In the genomic region with DNA sequence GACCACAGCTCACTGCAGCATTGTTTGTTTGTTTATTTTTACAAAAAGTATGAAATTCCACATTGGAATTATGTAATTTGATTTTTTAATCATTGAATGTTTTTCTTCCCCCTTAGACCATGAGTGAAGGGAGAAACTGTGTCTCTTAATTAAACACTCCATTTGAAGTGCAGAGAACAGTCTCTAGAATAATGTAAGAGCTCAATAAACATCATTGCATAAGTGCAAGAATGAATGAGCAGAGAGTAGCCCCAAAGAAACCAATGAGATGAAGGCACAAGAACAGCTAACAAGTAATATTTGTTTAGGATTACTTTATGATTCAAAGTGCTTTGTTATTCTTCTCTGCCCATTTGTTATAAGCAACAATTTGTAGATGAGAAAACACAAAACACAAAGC, we compare ENCODE assay signal across 32 cellular contexts.
"Had no signal": no experiment of that assay in that cellular context is flagged by ENCODE, and none has a peak within 500 bp of the region (broad histone marks: within the 10 kb centered on the region; RNA-seq: fewer than 3 reads in every experiment).

No MANE protein-coding gene starts in this region.

- H3K4me1 ChIP-seq: adrenal gland, ascending aorta, body of pancreas, breast epithelium had no signal

- ATAC-seq: activated naive CD4-positive, alpha-beta T cell treated with anti-CD3 and anti-CD28 coated beads, Interleukin-2, amount 50 U/mL, for 72 hours; activated naive CD8-positive, alpha-beta T cell treated with anti-CD3 and anti-CD28 coated beads, Interleukin-2, amount 50 U/mL, for 24 hours; activated T-cell treated with anti-CD3 and anti-CD28 coated beads, Interleukin-2, amount 50 U/mL, for 4 hours; activated T-cell treated with anti-CD3 and anti-CD28 coated beads, Interleukin-2, amount 50 U/mL, for 72 hours; activated T-helper 17 cell treated with anti-CD3 and anti-CD28 coated beads, Interleukin-2, amount 50 U/mL, for 72 hours; body of pancreas had no signal

- H3K27ac ChIP-seq: adrenal gland, ascending aorta, body of pancreas, brain microvascular endothelial cell, breast epithelium, cardiac muscle cell had no signal

- DNase-seq: activated effector memory CD4-positive, alpha-beta T cell treated with anti-CD3 and anti-CD28 coated beads, Interleukin-2, amount 50 U/mL, for 16 hours; activated effector memory CD4-positive, alpha-beta T cell treated with Interleukin-2 at 50 U/mL for 16 hours; activated gamma-delta T cell; activated gamma-delta T cell treated with Interleukin-2 at 50 U/mL for 16 hours; activated naive CD4-positive, alpha-beta T cell; activated naive CD4-positive, alpha-beta T cell treated with anti-CD3 and anti-CD28 coated beads for 36 hours; activated naive CD4-positive, alpha-beta T cell treated with anti-CD3 and anti-CD28 coated beads, Interleukin-2, amount 10 ng/mL, durations not matched to agents 7 days and 5 days; activated naive CD4-positive, alpha-beta T cell treated with anti-CD3 and anti-CD28 coated beads, Interleukin-2, amount 50 U/mL, for 16 hours; activated naive CD4-positive, alpha-beta T cell treated with Interleukin-2 at 50 U/mL for 16 hours; activated naive CD8-positive, alpha-beta T cell treated with anti-CD3 and anti-CD28 coated beads for 36 hours; activated naive CD8-positive, alpha-beta T cell treated with anti-CD3 and anti-CD28 coated beads, Interleukin-2, amount 10 ng/mL, durations not matched to agents 7 days and 5 days; activated naive CD8-positive, alpha-beta T cell treated with anti-CD3 and anti-CD28 coated beads, Interleukin-2, amount 50 U/mL, for 24 hours; activated T-cell treated with anti-CD3 and anti-CD28 coated beads, Interleukin-2, amount 50 U/mL, for 1 hour; activated T-cell treated with anti-CD3 and anti-CD28 coated beads, Interleukin-2, amount 50 U/mL, for 24 hours; activated T-cell treated with anti-CD3 and anti-CD28 coated beads, Interleukin-2, amount 50 U/mL, for 4 hours; activated T-cell treated with anti-CD3 and anti-CD28 coated beads, Interleukin-2, amount 50 U/mL, for 48 hours; activated T-cell treated with anti-CD3 and anti-CD28 coated beads, Interleukin-2, amount 50 U/mL, for 72 hours; adrenal gland; amniotic stem cell; amygdala; anterior cingulate cortex; aorta; body of pancreas; brain microvascular endothelial cell; caudate nucleus; central memory CD4-positive, alpha-beta T cell; cerebellar nuclear complex had no signal

- H3K27me3 ChIP-seq: adrenal gland, ascending aorta, body of pancreas, brain microvascular endothelial cell, breast epithelium, cardiac muscle cell had no signal

- H3K36me3 ChIP-seq: adrenal gland, ascending aorta, brain microvascular endothelial cell, breast epithelium, cardiac muscle cell had no signal

- H3K4me3 ChIP-seq: adrenal gland, ascending aorta, body of pancreas, breast epithelium, cardiac muscle cell had no signal

- H3K9me3 ChIP-seq: adrenal gland, ascending aorta, body of pancreas, breast epithelium had no signal
